In the genomic region with DNA sequence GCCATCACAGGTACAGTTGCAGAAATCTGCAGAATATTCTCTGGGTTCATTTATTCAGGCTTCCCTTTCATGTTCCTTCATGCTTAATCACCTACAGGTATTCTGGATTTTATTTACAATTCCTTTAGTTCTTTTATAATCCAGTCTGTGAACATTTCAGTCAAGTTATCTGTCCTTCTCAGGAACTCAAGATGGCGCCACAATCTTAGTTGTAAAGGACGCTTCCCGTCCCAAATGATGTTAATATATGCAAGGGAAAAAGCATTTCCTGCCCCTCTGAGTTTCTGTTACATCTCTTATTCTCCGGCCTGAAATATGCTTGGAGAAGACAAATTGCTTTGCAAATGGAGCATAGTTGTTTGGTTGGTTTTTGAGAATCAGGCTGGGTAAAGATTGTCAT, we compare ENCODE assay signal across 8 cellular contexts. TPM values are rescaled to one million over a fixed set of nuclear protein-coding genes. Genes with fewer than 3 reads are reported as not detected.
DNase-seq lines count a peak whose midpoint lies in the region; ATAC-seq lines count a peak whose summit lies in the region.

No MANE protein-coding gene starts in this region.

- H3K18ac ChIP-seq in neuronal stem cell (ENCODE audit: low read length): no peak overlapping the region

- H3K9me3 ChIP-seq in neuronal stem cell (replicated peaks in 1 of 2; ENCODE audit: control insufficient read depth in 2 of 2, insufficient read depth in 1 of 2, low read depth in 1 of 2, low read length in 2 of 2): no peaks in the 10 kb centered on the region

- DNase-seq in G401 (ENCODE audit: low spot score): peak; percentile 24
- DNase-seq in NCI-H1694 treated with DMSO at 0.1 percent for 48 hours (lab: John Stamatoyannopoulos, UW): peak; percentile 56
- peak; percentile 74 for DNase-seq in dedifferentiated amniotic fluid mesenchymal stem cell (ENCODE audit: extremely low spot score)
- DNase-seq in neuronal stem cell (ENCODE audit: low spot score): peak; percentile 46
- DNase-seq in iPS-NIHi7 (ENCODE audit: extremely low spot score): no peak
- no peak for DNase-seq in posterior vena cava (ENCODE audit: low spot score)
- DNase-seq in activated CD8-positive, alpha-beta memory T cell treated with anti-CD3 and anti-CD28 coated beads for 24 hours: no peak

- H4K8ac ChIP-seq in neuronal stem cell (ENCODE audit: low read depth, low read length): no peak overlapping the region

- H2BK120ac ChIP-seq in neuronal stem cell (ENCODE audit: low read depth, low read length): no peak overlapping the region

- intact Hi-C loops in posterior vena cava (cut with DNase I): loop anchor here (5.0 to 10.0 kb wide), 2 partner anchors 282 to 285 kb away; no protein-coding TSS in a partner anchor

- no peak overlapping the region for H3K23ac ChIP-seq in neuronal stem cell (ENCODE audit: low read depth, low read length, poor library complexity)

- H3K27ac ChIP-seq in neuronal stem cell (replicated peaks; ENCODE audit: low read length): no peak overlapping the region

- WGBS in neuronal stem cell (ENCODE audit: extremely low coverage in 2 of 2, insufficient read length in 2 of 2, insufficient replicate concordance in 1 of 2), 2 donors: no CpG with 5 or more reads among the region's 4 CpGs

- H2AFZ ChIP-seq in neuronal stem cell (ENCODE audit: low read length): no peak overlapping the region

- no peak overlapping the region for H2BK12ac ChIP-seq in neuronal stem cell (ENCODE audit: low read length)

- H3K4me2 ChIP-seq in neuronal stem cell (ENCODE audit: insufficient read depth, low read length, poor library complexity, severe bottlenecking): no peak overlapping the region

- peaks cover 0 to under 1% of the 10 kb centered on the region in 2 donors for H3K4me1 ChIP-seq in neuronal stem cell (ENCODE audit: control insufficient read depth in 2 of 2, insufficient read depth in 1 of 2, low read depth in 1 of 2, low read length in 2 of 2)

- no peaks in the 10 kb centered on the region for H3K79me1 ChIP-seq in neuronal stem cell (ENCODE audit: low read depth, low read length)

- no peak overlapping the region for H2BK15ac ChIP-seq in neuronal stem cell (ENCODE audit: low read length)

- in situ Hi-C loops in G401 (cut with HindIII; ENCODE audit: low sequenced_read_pairs): no loop called here

- no peak overlapping the region for H2BK5ac ChIP-seq in neuronal stem cell (ENCODE audit: low read length)

- H3K14ac ChIP-seq in neuronal stem cell (ENCODE audit: low read length): no peak overlapping the region

- H3K4me3 ChIP-seq in neuronal stem cell (ENCODE audit: low read length in 2 of 2): no peak overlapping the region

- ATAC-seq in GM21619 (IDR thresholded peaks at IDR 0.05; ENCODE audit: unreplicated experiment): no peak

- H3K4ac ChIP-seq in neuronal stem cell (ENCODE audit: low read length): no peak overlapping the region

- peaks cover 0 to 10% of the 10 kb centered on the region in 2 donors for H3K36me3 ChIP-seq in neuronal stem cell (replicated peaks in 1 of 2; ENCODE audit: control insufficient read depth in 2 of 2, insufficient read depth in 2 of 2, low read length in 2 of 2)

- H2AK5ac ChIP-seq in neuronal stem cell (ENCODE audit: low read depth, low read length): no peak overlapping the region

- no peaks in the 10 kb centered on the region for H3K27me3 ChIP-seq in neuronal stem cell (ENCODE audit: control insufficient read depth in 3 of 3, insufficient read depth in 3 of 3, low read depth in 1 of 3, low read length in 3 of 3)

- H4K91ac ChIP-seq in neuronal stem cell (ENCODE audit: low read depth, low read length, poor library complexity): no peak overlapping the region

- no peak overlapping the region for H3K9ac ChIP-seq in neuronal stem cell (ENCODE audit: low read depth, low read length, poor library complexity)

RNA-seq across cellular contexts. Expression of a gene that starts 19.3 kb away (rescaled TPM):
- total RNA-seq in G401 (2014; rRNA removed; shearing (Covaris generic)): 0.54 and 0.92 TPM in 2 replicates
- polyA plus RNA-seq in neuronal stem cell (2013, experiment 1 of 2): 8.1 TPM
- 7.8 TPM for polyA plus RNA-seq in neuronal stem cell (2013, experiment 2 of 2)
- 100 to 1,000 TPM in 1 of 2 donors, 10 to 100 TPM in 1; 72.2 to 116 TPM for total RNA-seq in posterior vena cava

Comparison
In these comparisons a context has a peak if more than half of its experiments do, and no peak if none do; other contexts are left out.
1. DNase-seq: peak in G401 (single experiment), NCI-H1694 treated with DMSO at 0.1 percent for 48 hours (single experiment), dedifferentiated amniotic fluid mesenchymal stem cell (single experiment) and neuronal stem cell (single experiment); none in iPS-NIHi7 (single experiment), posterior vena cava (single experiment) and activated CD8-positive, alpha-beta memory T cell treated with anti-CD3 and anti-CD28 coated beads for 24 hours (single experiment).
2. RNA of a gene that starts 19.3 kb away (total RNA-seq): 72.2 to 116 TPM in posterior vena cava; 0.54 to 0.92 TPM in G401; every median in the first group is over 10 times any median in the second.